ENCODE assay signal across 15 cellular contexts in genomic region chr3:53169832-53170324, GRCh38. TPM values are rescaled to one million over a fixed set of nuclear protein-coding genes. Genes with fewer than 3 reads are reported as not detected.
A peak's percentile ranks its signal among the peaks of the same experiment; 100 is the strongest.
DNase-seq lines count a peak whose midpoint lies in the region; ATAC-seq, FAIRE-seq and TF ChIP-seq lines count a peak whose summit lies in the region.
"Had no signal": no experiment of that assay in that cellular context is flagged by ENCODE, and none has a peak within 500 bp of the region (broad histone marks: within the 10 kb centered on the region; RNA-seq: fewer than 3 reads in every experiment).

No MANE protein-coding gene starts in this region.

- no peaks in the 10 kb centered on the region for H3K27me3 Mint-ChIP-seq in dendritic cell treated with granulocyte-macrophage colony-stimulating factor and Interleukin-4, amounts not matched to agents 40 ng/mL and 50 ng/mL, for 4 days
- no peaks in the 10 kb centered on the region for H3K27me3 Mint-ChIP-seq in neural crest cell (ENCODE audit: low read depth)
- H3K27me3 Mint-ChIP-seq in naive thymus-derived CD8-positive, alpha-beta T cell = no peaks in the 10 kb centered on the region
- H3K27me3 Mint-ChIP-seq: effector memory CD8-positive, alpha-beta T cell had no signal

- DNase-seq in GM19239 (ENCODE audit: insufficient read length, low spot score) (no peak), neural crest cell (ENCODE audit: low read depth, low spot score) (no peak), middle frontal gyrus (ENCODE audit: extremely low spot score, low spot score) (no peak)
- DNase-seq in naive thymus-derived CD8-positive, alpha-beta T cell = no peak
- DNase-seq: effector memory CD8-positive, alpha-beta T cell; gastrocnemius medialis; HCEC 1CT; NCI-H1092 treated with DMSO at 0.1 percent for 48 hours; NCI-H345 had no signal

- H3K4me3 Mint-ChIP-seq in dendritic cell treated with granulocyte-macrophage colony-stimulating factor and Interleukin-4, amounts not matched to agents 40 ng/mL and 50 ng/mL, for 4 days = peak overlapping the region; percentile 98
- H3K4me3 Mint-ChIP-seq in neural crest cell = no peak overlapping the region
- peak overlapping the region in 1 of 10 donors; percentile 24 for H3K4me3 Mint-ChIP-seq in naive thymus-derived CD8-positive, alpha-beta T cell

- no peak for TF ChIP-seq CTCF in 22Rv1 (IDR thresholded peaks at IDR 0.05)
- TF ChIP-seq CTCF in neural crest cell (conservative IDR thresholded peaks at IDR 0.05) = no peak

- intact Hi-C loops in dendritic cell treated with granulocyte-macrophage colony-stimulating factor and Interleukin-4, amounts not matched to agents 40 ng/mL and 50 ng/mL, for 4 days (cut with micrococcal nuclease) = loop anchor here (1.0 kb wide), 1 partner anchor 10 kb away; no protein-coding TSS in a partner anchor

- POLR2A ChIA-PET in naive thymus-derived CD8-positive, alpha-beta T cell (lab: Charles Lee) = interaction anchor here (0.8 kb wide), 1 partner anchor 26 kb away, joined by 4 read pairs; no protein-coding TSS in a partner anchor

- peaks cover 90% of the 10 kb centered on the region for H3K36me3 Mint-ChIP-seq in dendritic cell treated with granulocyte-macrophage colony-stimulating factor and Interleukin-4, amounts not matched to agents 40 ng/mL and 50 ng/mL, for 4 days (ENCODE audit: low read depth)
- H3K36me3 Mint-ChIP-seq in neural crest cell (ENCODE audit: low read depth) = no peaks in the 10 kb centered on the region
- H3K36me3 Mint-ChIP-seq in naive thymus-derived CD8-positive, alpha-beta T cell = peaks cover 0 to 7% (median 0%) of the 10 kb centered on the region in 3 donors
- H3K36me3 Mint-ChIP-seq: brain had no signal

- 0 out of 2 replicates have a peak overlapping the region, but pooled peaks have one; percentile 22 for H3K27ac ChIP-seq in 22Rv1
- H3K27ac ChIP-seq: gastrocnemius medialis had no signal

- H3K4me1 Mint-ChIP-seq in dendritic cell treated with granulocyte-macrophage colony-stimulating factor and Interleukin-4, amounts not matched to agents 40 ng/mL and 50 ng/mL, for 4 days (ENCODE audit: low read depth) = peaks cover 99% of the 10 kb centered on the region
- peaks cover 45% of the 10 kb centered on the region for H3K4me1 Mint-ChIP-seq in neural crest cell
- H3K4me1 Mint-ChIP-seq in naive thymus-derived CD8-positive, alpha-beta T cell = peaks cover 33 to 78% (median 57%) of the 10 kb centered on the region in 4 donors

- no peaks in the 10 kb centered on the region for H3K9me3 Mint-ChIP-seq in dendritic cell treated with granulocyte-macrophage colony-stimulating factor and Interleukin-4, amounts not matched to agents 40 ng/mL and 50 ng/mL, for 4 days
- H3K9me3 Mint-ChIP-seq in neural crest cell = no peaks in the 10 kb centered on the region
- H3K9me3 Mint-ChIP-seq in naive thymus-derived CD8-positive, alpha-beta T cell = no peaks in the 10 kb centered on the region
- H3K9me3 Mint-ChIP-seq: activated T-helper 2 cell treated with anti-CD3 and anti-CD28 coated beads, Interferon-gamma antibody, Interleukin-2, Interleukin-4, amounts not matched to agents 10 μg/mL and 5 μg/mL and 100 μg/mL, durations not matched to agents 14 hours and 24 hours and 36 hours; brain; effector memory CD8-positive, alpha-beta T cell had no signal

- no peak for ATAC-seq in GM19395 (IDR thresholded peaks at IDR 0.05; ENCODE audit: unreplicated experiment)
- no peak for ATAC-seq in HG03135 (IDR thresholded peaks at IDR 0.05; ENCODE audit: unreplicated experiment)
- ATAC-seq in naive thymus-derived CD8-positive, alpha-beta T cell = no peak
- ATAC-seq: gastrocnemius medialis had no signal

- peak; percentile 94 for FAIRE-seq in GM19239 (lab: Jason Lieb, UNC)

- peak overlapping the region; percentile 95 for H3K27ac Mint-ChIP-seq in dendritic cell treated with granulocyte-macrophage colony-stimulating factor and Interleukin-4, amounts not matched to agents 40 ng/mL and 50 ng/mL, for 4 days
- peak overlapping the region; percentile 27 for H3K27ac Mint-ChIP-seq in neural crest cell (ENCODE audit: unreplicated experiment)
- H3K27ac Mint-ChIP-seq in naive thymus-derived CD8-positive, alpha-beta T cell = peak overlapping the region in 2 of 10 donors; percentile 11 to 91
- H3K27ac Mint-ChIP-seq: activated T-helper 2 cell treated with anti-CD3 and anti-CD28 coated beads, Interferon-gamma antibody, Interleukin-2, Interleukin-4, amounts not matched to agents 10 μg/mL and 5 μg/mL and 100 μg/mL, durations not matched to agents 14 hours and 24 hours and 36 hours had no signal

RNA-seq across cellular contexts. Expression of gene PRKCD, which starts 8.9 kb away (rescaled TPM):
- 10.8 and 11.9 TPM in 2 replicates for total RNA-seq in neural crest cell
- 10 to 100 TPM; 11.0 to 11.8 TPM for total RNA-seq in naive thymus-derived CD8-positive, alpha-beta T cell
- 10 to 100 TPM in 2 of 3 donors, 1 to 10 TPM in 1; 5.5 to 12.2 (median 10.4) TPM for polyA plus RNA-seq in naive thymus-derived CD8-positive, alpha-beta T cell

RNA-seq across cellular contexts. Expression of gene RFT1, which starts 39.6 kb away (rescaled TPM):
- total RNA-seq in neural crest cell = 26.3 and 32.4 TPM in 2 replicates
- total RNA-seq in naive thymus-derived CD8-positive, alpha-beta T cell = 10 to 100 TPM; 24.1 to 28.1 TPM
- polyA plus RNA-seq in naive thymus-derived CD8-positive, alpha-beta T cell = 10 to 100 TPM; 16.4 to 26.3 (median 22.4) TPM
